ENCODE assay signal across 18 cellular contexts in genomic region chr15:32918481-32919026, GRCh38.
DNase-seq lines count a peak whose midpoint lies in the region; ATAC-seq, FAIRE-seq and TF ChIP-seq lines count a peak whose summit lies in the region.
"Had no signal": no experiment of that assay in that cellular context is flagged by ENCODE, and none has a peak within 500 bp of the region (broad histone marks: within the 10 kb centered on the region; RNA-seq: fewer than 3 reads in every experiment).

No MANE protein-coding gene starts in this region.

- H3K36me3 ChIP-seq in H1 (ENCODE audit: control insufficient read depth in 2 of 4, insufficient read depth in 4 of 4, low read length in 3 of 4) (no peaks in the 10 kb centered on the region), stomach smooth muscle (ENCODE audit: control insufficient read depth in 2 of 2, insufficient read depth in 2 of 2, low read length in 2 of 2) (no peaks in the 10 kb centered on the region)
- H3K36me3 ChIP-seq: Peyer's patch had no signal

- no peak overlapping the region for H3K18ac ChIP-seq in H1 (ENCODE audit: extremely low read depth, low read length)

- TF ChIP-seq POLR2A in H1 (IDR thresholded peaks at IDR 0.05; ENCODE audit: control extremely low read depth in 1 of 2, low read depth in 2 of 2, low read length in 2 of 2), result no peak

- H3K36me3 Mint-ChIP-seq in HFFc6 (ENCODE audit: low read depth), result peaks cover 30% of the 10 kb centered on the region

- no peak for ATAC-seq in HG02763 (IDR thresholded peaks at IDR 0.05; ENCODE audit: unreplicated experiment)
- ATAC-seq in GM21825 (IDR thresholded peaks at IDR 0.05; ENCODE audit: unreplicated experiment), result no peak

- no peaks in the 10 kb centered on the region for H3K79me2 ChIP-seq in H1 (ENCODE audit: control insufficient read depth in 1 of 2, insufficient read depth in 2 of 2, low read length in 2 of 2)

- H3K56ac ChIP-seq in H1 (replicated peaks; ENCODE audit: insufficient read length, low read depth, low read length), result no peak overlapping the region

- H2BK20ac ChIP-seq in H1 (ENCODE audit: low read length), result no peak overlapping the region

- POLR2A ChIA-PET in H1 (lab: Charles Lee; ENCODE audit: partially characterized antibody), result interaction anchor here (0.7 to 1.3 kb wide), 2 partner anchors 23 to 59 kb away, joined by 3 to 4 read pairs; no protein-coding TSS in a partner anchor

- H3K79me1 ChIP-seq in H1 (ENCODE audit: low read depth, low read length), result no peaks in the 10 kb centered on the region

- H3K9me3 Mint-ChIP-seq in HFFc6, result no peaks in the 10 kb centered on the region

- TF ChIP-seq CTCF in HFFc6 (IDR thresholded peaks at IDR 0.05), result no peak
- no peak for TF ChIP-seq CTCF in H1 (IDR thresholded peaks at IDR 0.05; ENCODE audit: control extremely low read depth in 1 of 3, insufficient read depth in 1 of 3, low read depth in 1 of 3, low read length in 3 of 3)

- no peak overlapping the region for H3K4me3 ChIP-seq in H1 (ENCODE audit: extremely low read depth in 1 of 4, insufficient read depth in 2 of 4, low read depth in 3 of 4, low read length in 4 of 4)
- no peak overlapping the region for H3K4me3 ChIP-seq in stomach smooth muscle (ENCODE audit: low read length in 2 of 2)
- H3K4me3 ChIP-seq: Peyer's patch had no signal

- no peak for TF ChIP-seq EP300 in H1 (IDR thresholded peaks at IDR 0.05; ENCODE audit: borderline replicate concordance in 1 of 2, low read depth in 2 of 2, low read length in 2 of 2)

- H3K9me3 ChIP-seq in H1 (ENCODE audit: insufficient read depth in 2 of 2, low read depth in 1 of 2, low read length in 1 of 2) (no peaks in the 10 kb centered on the region), stomach smooth muscle (ENCODE audit: control insufficient read depth in 2 of 2, low read length in 2 of 2) (no peaks in the 10 kb centered on the region)
- H3K9me3 ChIP-seq: Peyer's patch had no signal

- H2BK5ac ChIP-seq in H1 (ENCODE audit: low read depth, low read length), result no peak overlapping the region

- no peaks in the 10 kb centered on the region for H3K27me3 Mint-ChIP-seq in HFFc6 (ENCODE audit: insufficient read depth)

- H3K9ac ChIP-seq in H1 (replicated peaks in 1 of 4; ENCODE audit: extremely low read depth in 1 of 4, low read depth in 3 of 4, low read length in 3 of 4) (no peak overlapping the region), stomach smooth muscle (ENCODE audit: low read length in 2 of 2) (no peak overlapping the region)

- FAIRE-seq in H1 (lab: Jason Lieb, UNC), result no peak

- no peak overlapping the region for H3K4me2 ChIP-seq in H1 (ENCODE audit: insufficient read depth in 1 of 2, low read depth in 2 of 2, low read length in 2 of 2)

- no peak overlapping the region for H4K5ac ChIP-seq in H1 (ENCODE audit: insufficient read length, low read depth, low read length)

- H3K4me3 Mint-ChIP-seq in HFFc6, result peak overlapping the region; percentile 45; the same call in 1 of the 2 replicates

- WGBS in H1 (ENCODE audit: extremely low coverage in 1 of 2, insufficient coverage in 1 of 2, insufficient read length in 1 of 2, insufficient replicate concordance in 2 of 2, low coverage in 1 of 2, low lambda C conversion rate in 2 of 2, missing lambda C conversion rate in 1 of 2), 2 experiments, result 52% methylated on average over 4 of the region's 4 CpGs; no CpG with 5 or more reads in 1 of the 2 experiments

- CTCF ChIA-PET in H1 (lab: Charles Lee; ENCODE audit: partially characterized antibody), result interaction anchor here (0.6 to 1.5 kb wide), 6 partner anchors 9 to 190 kb away, joined by 3 to 7 read pairs (median 4); no protein-coding TSS in a partner anchor

- H2BK12ac ChIP-seq in H1 (ENCODE audit: low read depth, low read length), result no peak overlapping the region

- H4K20me1 ChIP-seq in H1 (replicated peaks in 1 of 2; ENCODE audit: control insufficient read depth in 1 of 2, insufficient read depth in 2 of 2, low read length in 2 of 2), result no peaks in the 10 kb centered on the region

- H3K4ac ChIP-seq in H1 (replicated peaks; ENCODE audit: insufficient read length, low read depth, low read length), result peak overlapping the region; percentile 12

- H3K23me2 ChIP-seq in H1 (ENCODE audit: low read depth, low read length), result no peaks in the 10 kb centered on the region

- no peak overlapping the region for H4K8ac ChIP-seq in H1 (ENCODE audit: extremely low read depth, insufficient read depth, low read length)

- TF ChIP-seq RAD21 in H1 (IDR thresholded peaks at IDR 0.05 in 1 of 2, conservative IDR thresholded peaks at IDR 0.05 in 1 of 2; ENCODE audit: low read depth in 2 of 2, low read length in 2 of 2), result no peak

- H3K23ac ChIP-seq in H1 (ENCODE audit: insufficient read length), result no peak overlapping the region

- no peak overlapping the region for H2AK5ac ChIP-seq in H1 (ENCODE audit: low read depth, low read length)

- no peak overlapping the region for H2BK15ac ChIP-seq in H1 (ENCODE audit: low read length)

- H2AFZ ChIP-seq in H1 (ENCODE audit: low read length), result no peak overlapping the region

- peaks cover 63% of the 10 kb centered on the region for H3K4me1 Mint-ChIP-seq in HFFc6 (ENCODE audit: low read depth)

- H3K27ac Mint-ChIP-seq in HFFc6, result peak overlapping the region; percentile 72

- H3K27ac ChIP-seq in H1 (ENCODE audit: low read depth, low read length) (no peak overlapping the region), stomach smooth muscle (ENCODE audit: low read length) (peak overlapping the region; percentile 46)
- H3K27ac ChIP-seq: Peyer's patch had no signal

- no peaks in the 10 kb centered on the region for H3K27me3 ChIP-seq in H1 (replicated peaks in 1 of 4; ENCODE audit: control insufficient read depth in 3 of 4, extremely low read depth in 1 of 4, insufficient read depth in 3 of 4, low read length in 3 of 4)
- no peaks in the 10 kb centered on the region for H3K27me3 ChIP-seq in stomach smooth muscle (ENCODE audit: control insufficient read depth in 1 of 2, insufficient read depth in 2 of 2, low read length in 2 of 2)
- H3K27me3 ChIP-seq: Peyer's patch had no signal

- no peak overlapping the region for H2BK120ac ChIP-seq in H1 (replicated peaks; ENCODE audit: low read depth, low read length)

- H3K14ac ChIP-seq in H1 (ENCODE audit: insufficient read length), result no peak overlapping the region

- DNase-seq in HFFc6, result no peak
- DNase-seq in H1 (ENCODE audit: low read depth in 1 of 2, low spot score in 2 of 2), result no peak
- DNase-seq in left kidney (ENCODE audit: low read depth, low spot score), result peak; percentile 25
- DNase-seq in NCI-H2029 (lab: John Stamatoyannopoulos, UW), result no peak
- no peak for DNase-seq in NCI-H1048 (lab: John Stamatoyannopoulos, UW)
- DNase-seq: C1 segment of cervical spinal cord, COR-L47, DMS153, EL, Karpas-422, NCI-H1417 treated with DMSO at 0.1 percent for 48 hours, NCI-H2081, NCI-H510A treated with DMSO at 0.1 percent for 48 hours, Peyer's patch, SIG-M5 had no signal

- no peak overlapping the region for H4K91ac ChIP-seq in H1 (replicated peaks; ENCODE audit: insufficient read length, low read length)

- H3K4me1 ChIP-seq in H1 (replicated peaks in 1 of 4; ENCODE audit: control insufficient read depth in 3 of 4, insufficient read depth in 4 of 4, low read length in 3 of 4), result peaks cover 0 to 6% (median 4%) of the 10 kb centered on the region in 4 experiments; a peak in 2 of 7 replicates
- peaks cover 7% of the 10 kb centered on the region for H3K4me1 ChIP-seq in stomach smooth muscle (ENCODE audit: control insufficient read depth, insufficient read depth, low read length)

TF ChIP-seq in H1, 55 proteins besides CTCF, POLR2A, EP300 and RAD21:
- TF ChIP-seq TEAD4 (IDR thresholded peaks at IDR 0.05; ENCODE audit: low read depth, low read length) (peak; percentile 51; the same call in 1 of the 2 replicates), ATF2 (IDR thresholded peaks at IDR 0.05; ENCODE audit: low read length) (no peak)
